In the genomic region with DNA sequence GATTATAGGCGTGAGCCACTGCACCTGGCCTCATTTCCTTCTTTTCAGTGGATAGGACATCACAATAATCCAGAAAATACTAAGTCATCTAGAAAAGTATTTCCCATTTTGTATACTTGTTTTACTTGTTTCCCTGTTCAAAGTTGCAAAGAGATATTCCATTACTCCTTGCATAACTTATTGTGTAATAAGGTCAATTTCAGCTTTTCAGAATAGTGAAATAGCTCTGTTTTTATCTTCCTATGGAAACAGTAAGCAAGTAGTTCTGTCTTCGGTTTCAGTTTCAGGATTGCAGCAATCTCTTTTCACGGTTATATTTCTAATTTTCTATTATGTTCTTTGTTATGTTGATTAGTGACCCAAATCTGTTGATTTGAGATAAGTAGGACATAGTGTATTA, we compare ENCODE assay signal across 9 cellular contexts. TPM values are rescaled to one million over a fixed set of nuclear protein-coding genes. Genes with fewer than 3 reads are reported as not detected.
DNase-seq lines count a peak whose midpoint lies in the region; ATAC-seq, FAIRE-seq and TF ChIP-seq lines count a peak whose summit lies in the region.
"Had no signal": no experiment of that assay in that cellular context is flagged by ENCODE, and none has a peak within 500 bp of the region (broad histone marks: within the 10 kb centered on the region; RNA-seq: fewer than 3 reads in every experiment).

No MANE protein-coding gene starts in this region.

- peak overlapping the region; percentile 16 for H3K4me3 Mint-ChIP-seq in activated naive CD8-positive, alpha-beta T cell treated with anti-CD3 and anti-CD28 coated beads for 36 hours

- no peaks in the 10 kb centered on the region for H3K27me3 Mint-ChIP-seq in activated naive CD8-positive, alpha-beta T cell treated with anti-CD3 and anti-CD28 coated beads for 36 hours

- peaks cover 51% of the 10 kb centered on the region for H3K4me1 Mint-ChIP-seq in activated naive CD8-positive, alpha-beta T cell treated with anti-CD3 and anti-CD28 coated beads for 36 hours

- no peaks in the 10 kb centered on the region for H3K9me3 Mint-ChIP-seq in activated naive CD8-positive, alpha-beta T cell treated with anti-CD3 and anti-CD28 coated beads for 36 hours

- no peak for FAIRE-seq in D721Med (lab: Jason Lieb, UNC)

- ATAC-seq in GM18907 (IDR thresholded peaks at IDR 0.05; ENCODE audit: unreplicated experiment), result peak; percentile 30
- ATAC-seq in HG03280 (IDR thresholded peaks at IDR 0.05; ENCODE audit: unreplicated experiment), result peak; percentile 42
- no peak for ATAC-seq in GM19035 (IDR thresholded peaks at IDR 0.05; ENCODE audit: unreplicated experiment)

- DNase-seq in activated naive CD8-positive, alpha-beta T cell treated with anti-CD3 and anti-CD28 coated beads for 36 hours, result no peak
- DNase-seq in pons (ENCODE audit: low spot score) (peak; percentile 30), NCI-H1436 (lab: John Stamatoyannopoulos, UW) (no peak), D721Med (ENCODE audit: insufficient read length, low spot score) (no peak)
- DNase-seq: amniotic stem cell, NCI-H1105 treated with DMSO at 0.1 percent for 48 hours had no signal

- no peak for TF ChIP-seq CTCF in D721Med (IDR thresholded peaks at IDR 0.05; ENCODE audit: insufficient read depth, missing control alignments)

- H3K36me3 Mint-ChIP-seq in activated naive CD8-positive, alpha-beta T cell treated with anti-CD3 and anti-CD28 coated beads for 36 hours, result peaks cover 75% of the 10 kb centered on the region

- peak overlapping the region; percentile 75 for H3K27ac Mint-ChIP-seq in activated naive CD8-positive, alpha-beta T cell treated with anti-CD3 and anti-CD28 coated beads for 36 hours

RNA-seq across cellular contexts. Expression of gene STX11, which starts 6.0 kb away (rescaled TPM):
- total RNA-seq in activated naive CD8-positive, alpha-beta T cell treated with anti-CD3 and anti-CD28 coated beads for 36 hours, result 10 to 100 TPM; 38.5 to 39.0 TPM
